Comparison of ENCODE assay signal across 30 cellular contexts in genomic region chr4:7242766-7243165, GRCh38. TPM values are rescaled to one million over a fixed set of nuclear protein-coding genes. Genes with fewer than 3 reads are reported as not detected.
"Had no signal": no experiment of that assay in that cellular context is flagged by ENCODE, and none has a peak within 500 bp of the region (broad histone marks: within the 10 kb centered on the region; RNA-seq: fewer than 3 reads in every experiment).

No MANE protein-coding gene starts in this region.

- H3K27me3 ChIP-seq: neutrophil, pancreas, right lobe of liver, thyroid gland, vagina had no signal

- H3K27ac Mint-ChIP-seq: immature natural killer cell; nephron progenitor cell; stimulated activated naive CD8-positive, alpha-beta T cell treated with anti-CD3 and anti-CD28 coated beads, Interleukin-15, amount 100 ng/mL, for 72 hours had no signal

- H3K4me3 ChIP-seq: coronary artery, esophagus squamous epithelium, lung, pancreas, right lobe of liver, suprapubic skin, thyroid gland, vagina had no signal

- H3K9me3 Mint-ChIP-seq: nephron progenitor cell had no signal

- ATAC-seq: left lobe of liver; naive thymus-derived CD4-positive, alpha-beta T cell; pancreas; right lobe of liver; stimulated activated naive CD8-positive, alpha-beta T cell treated with anti-CD3 and anti-CD28 coated beads, Interleukin-15, amount 100 ng/mL, for 72 hours had no signal

- DNase-seq: dermis blood vessel endothelial cell; effector memory CD4-positive, alpha-beta T cell; esophagus squamous epithelium; foreskin melanocyte; glutamatergic neuron; hypothalamus; immature natural killer cell; islet precursor cell; mesenchymal stem cell; midbrain; naive thymus-derived CD4-positive, alpha-beta T cell; nephron progenitor cell; pancreas; retina; right lobe of liver; small intestine; stimulated activated CD4-positive, alpha-beta T cell treated with anti-CD3 and anti-CD28 coated beads, Interleukin-15, amount 100 ng/mL, for 24 hours; stimulated activated CD4-positive, alpha-beta T cell treated with anti-CD3 and anti-CD28 coated beads, Interleukin-2, amount 100 ng/mL, for 48 hours; stimulated activated naive CD4-positive, alpha-beta T cell; stimulated activated naive CD8-positive, alpha-beta T cell treated with anti-CD3 and anti-CD28 coated beads, Interleukin-15, amount 100 ng/mL, for 72 hours; trophoblast cell had no signal

- H3K36me3 Mint-ChIP-seq: immature natural killer cell had no signal

- H3K4me1 ChIP-seq: esophagus squamous epithelium, pancreas, right lobe of liver, thyroid gland had no signal

- H3K36me3 ChIP-seq: esophagus squamous epithelium, neutrophil, pancreas, right lobe of liver, suprapubic skin, thyroid gland, vagina had no signal

- H3K9me3 ChIP-seq: neutrophil, pancreas, right lobe of liver, suprapubic skin, thyroid gland, vagina had no signal

- H3K4me1 Mint-ChIP-seq: immature natural killer cell; naive thymus-derived CD4-positive, alpha-beta T cell; stimulated activated naive CD8-positive, alpha-beta T cell treated with anti-CD3 and anti-CD28 coated beads, Interleukin-15, amount 100 ng/mL, for 72 hours had no signal

- H3K4me3 Mint-ChIP-seq: immature natural killer cell; naive thymus-derived CD4-positive, alpha-beta T cell; nephron progenitor cell; stimulated activated naive CD8-positive, alpha-beta T cell treated with anti-CD3 and anti-CD28 coated beads, Interleukin-15, amount 100 ng/mL, for 72 hours had no signal

- H3K27ac ChIP-seq: coronary artery, esophagus squamous epithelium, neutrophil, pancreas, right lobe of liver, suprapubic skin, thyroid gland, vagina had no signal

RNA-seq across cellular contexts. Expression of gene SORCS2, which starts 50.4 kb away (rescaled TPM):
- total RNA-seq: endothelial cell of umbilical vein, pulmonary artery endothelial cell had no signal
